ENCODE assay signal across 8 cellular contexts in the genomic region with DNA sequence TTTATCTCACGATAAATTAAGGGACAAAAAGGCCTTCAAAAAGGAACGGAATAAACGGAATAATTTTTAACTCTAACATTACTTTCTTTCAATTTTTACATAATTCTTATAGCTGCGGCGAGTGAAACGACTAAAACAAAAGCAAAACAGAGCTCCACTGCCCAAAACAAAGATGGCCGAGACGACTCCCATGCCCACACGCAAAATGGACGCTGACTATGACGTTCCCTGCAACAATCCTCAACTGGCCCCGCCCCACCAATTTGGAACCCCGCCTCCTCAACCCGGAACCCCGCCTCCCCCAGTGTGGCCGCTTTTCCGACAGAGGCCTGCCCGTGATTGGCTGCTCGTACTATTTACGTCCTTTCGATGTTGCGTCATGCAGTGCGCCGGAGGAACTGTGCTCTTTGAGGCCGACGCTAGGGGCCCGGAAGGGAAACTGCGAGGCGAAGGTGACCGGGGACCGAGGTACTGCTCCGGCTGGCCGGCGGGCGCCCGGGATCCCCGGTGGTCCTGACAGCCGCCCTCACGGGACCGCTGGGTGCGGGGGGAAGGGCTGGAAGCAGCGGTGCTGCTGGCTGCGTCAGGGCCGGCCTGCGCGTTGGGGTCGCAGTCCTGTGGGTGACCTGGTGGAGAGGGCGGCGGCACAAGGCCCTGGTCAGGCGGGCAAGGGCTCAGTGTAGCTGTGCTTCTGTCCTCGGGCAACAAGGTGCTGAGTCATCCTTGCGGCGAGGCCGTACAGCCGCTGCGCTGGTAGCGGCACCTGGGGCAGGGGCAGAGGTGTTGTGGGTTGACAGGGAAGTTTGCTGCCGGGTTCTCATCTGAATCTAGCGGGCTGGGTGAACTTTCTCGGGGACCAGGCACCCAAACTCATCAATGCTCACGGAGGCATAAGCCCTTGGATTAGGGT. TPM values are rescaled to one million over a fixed set of nuclear protein-coding genes. Genes with fewer than 3 reads are reported as not detected.
DNase-seq lines count a peak whose midpoint lies in the region; ATAC-seq lines count a peak whose summit lies in the region.

A gene with protein sequence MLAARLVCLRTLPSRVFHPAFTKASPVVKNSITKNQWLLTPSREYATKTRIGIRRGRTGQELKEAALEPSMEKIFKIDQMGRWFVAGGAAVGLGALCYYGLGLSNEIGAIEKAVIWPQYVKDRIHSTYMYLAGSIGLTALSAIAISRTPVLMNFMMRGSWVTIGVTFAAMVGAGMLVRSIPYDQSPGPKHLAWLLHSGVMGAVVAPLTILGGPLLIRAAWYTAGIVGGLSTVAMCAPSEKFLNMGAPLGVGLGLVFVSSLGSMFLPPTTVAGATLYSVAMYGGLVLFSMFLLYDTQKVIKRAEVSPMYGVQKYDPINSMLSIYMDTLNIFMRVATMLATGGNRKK (plus strand): TSS at position 384 of the 910 bp plus-strand sequence. CDS start 1,992 bp downstream, outside the sequence.

- H3K36me3 Mint-ChIP-seq in IgD-negative memory B cell: peaks cover 3% of the 10 kb centered on the region

- ATAC-seq in GM21528 (IDR thresholded peaks at IDR 0.05; ENCODE audit: low FRiP score, unreplicated experiment): peak; percentile 99

- H3K27me3 Mint-ChIP-seq in IgD-negative memory B cell: no peaks in the 10 kb centered on the region

- peak within 1 kb of the TSS; percentile 95 for H3K27ac ChIP-seq in epithelial cell of prostate

- H3K27ac Mint-ChIP-seq in IgD-negative memory B cell: peak within 1 kb of the TSS; percentile 57 to 97 (median 95)

- no peaks in the 10 kb centered on the region for H3K9me3 Mint-ChIP-seq in IgD-negative memory B cell

- H3K4me1 Mint-ChIP-seq in IgD-negative memory B cell: peaks cover 18 to 25% (median 19%) of the 10 kb centered on the region in 3 donors

- H3K4me3 Mint-ChIP-seq in IgD-negative memory B cell: peak within 1 kb of the TSS; percentile 85 to 98 (median 97)

- peak; percentile 98 for DNase-seq in DMS114 treated with DMSO at 0.1 percent for 48 hours (lab: John Stamatoyannopoulos, UW; ENCODE audit: unreplicated experiment)
- DNase-seq in OCI-M2 (lab: John Stamatoyannopoulos, UW; ENCODE audit: unreplicated experiment): peak; percentile 66
- DNase-seq in activated T-cell treated with anti-CD3 and anti-CD28 coated beads for 48 hours (ENCODE audit: low read depth): peak; percentile 97
- DNase-seq in epithelial cell of prostate (ENCODE audit: low read depth, low spot score): peak; percentile 89
- peak; percentile 100 for DNase-seq in mucosa of gallbladder (ENCODE audit: low spot score)
- DNase-seq in stimulated activated CD8-positive, alpha-beta memory T cell treated with anti-CD3 and anti-CD28 coated beads, Interleukin-4, amount 100 ng/mL, for 48 hours: peak; percentile 100

RNA-seq across cellular contexts. Expression of the gene that starts here (rescaled TPM):
- polyA plus RNA-seq in IgD-negative memory B cell: 226 TPM
- total RNA-seq in mucosa of gallbladder: 129 TPM

Comparison
In these comparisons a context has a peak if more than half of its experiments do, and no peak if none do; other contexts are left out.
1. Peak in every context shown above with its lines: DNase-seq, ATAC-seq and H3K27ac ChIP-seq.